18 cellular contexts compared by ENCODE assay signal in the genomic region with DNA sequence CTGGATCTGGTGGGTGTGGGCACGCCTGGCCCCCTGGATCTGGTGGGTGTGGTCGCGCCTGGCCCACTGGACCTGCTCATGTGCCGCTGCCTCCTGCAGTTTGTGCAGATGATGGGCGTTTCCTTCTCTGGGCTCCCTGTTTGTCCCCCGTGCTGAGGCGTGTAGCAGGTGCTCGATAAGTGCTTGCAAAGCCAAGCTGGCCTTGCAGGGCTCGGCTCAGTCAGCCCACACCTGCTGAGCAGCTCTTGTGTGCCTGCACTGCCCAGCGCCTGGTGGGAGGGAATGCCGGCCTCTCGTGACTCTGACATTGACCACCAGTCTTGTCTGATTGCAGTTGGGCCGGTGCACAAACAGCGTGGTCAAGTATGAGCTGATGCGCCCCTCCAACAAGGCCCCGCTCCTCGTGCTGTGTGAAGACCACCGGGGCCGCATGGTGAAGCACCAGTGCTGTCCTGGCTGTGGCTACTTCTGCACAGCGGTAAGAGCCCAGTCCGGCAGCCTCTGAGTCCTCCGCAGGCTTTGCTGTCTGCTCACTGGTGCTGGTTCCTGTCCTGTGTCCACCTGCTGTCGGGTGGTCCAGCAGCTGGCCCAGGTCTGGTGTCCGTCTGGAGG.
"Had no signal": no experiment of that assay in that cellular context is flagged by ENCODE, and none has a peak within 500 bp of the region (broad histone marks: within the 10 kb centered on the region; RNA-seq: fewer than 3 reads in every experiment).

No MANE protein-coding gene starts in this region.

- H3K9ac ChIP-seq: KMS-11 had no signal

- H3K4me2 ChIP-seq: KMS-11 had no signal

- DNase-seq: activated CD4-positive, alpha-beta T cell treated with anti-CD3 and anti-CD28 coated beads for 48 hours; activated CD4-positive, alpha-beta T cell treated with anti-CD3 and anti-CD28 coated beads, Interleukin-2, amount 50 U/mL, for 4 hours; activated CD4-positive, CD25-positive, alpha-beta regulatory T cell treated with anti-CD3 and anti-CD28 coated beads, Interleukin-2, amount 50 U/mL, for 72 hours; activated CD8-positive, alpha-beta T cell treated with anti-CD3 and anti-CD28 coated beads, Interleukin-2, amount 10 ng/mL, durations not matched to agents 7 days and 5 days; activated gamma-delta T cell; activated naive CD4-positive, alpha-beta T cell treated with anti-CD3 and anti-CD28 coated beads for 36 hours; activated T-cell treated with anti-CD3 and anti-CD28 coated beads, Interleukin-2, amount 50 U/mL, for 24 hours; amygdala; NCI-H1092; NCI-H1436; NCI-H187 treated with DMSO at 0.1 percent for 48 hours; NCI-H2171; NCI-H226; NCI-H69; SIG-M5; T-helper 17 cell; T-helper 9 cell had no signal

- H3K27ac ChIP-seq: KMS-11 had no signal
